Comparison of ENCODE assay signal across 12 cellular contexts in genomic region chr7:98217623-98218582, GRCh38. TPM values are rescaled to one million over a fixed set of nuclear protein-coding genes. Genes with fewer than 3 reads are reported as not detected.
DNase-seq lines count a peak whose midpoint lies in the region; ATAC-seq lines count a peak whose summit lies in the region.
"Had no signal": no experiment of that assay in that cellular context is flagged by ENCODE, and none has a peak within 500 bp of the region (broad histone marks: within the 10 kb centered on the region; RNA-seq: fewer than 3 reads in every experiment).

No MANE protein-coding gene starts in this region.

- CTCF ChIA-PET in naive thymus-derived CD4-positive, alpha-beta T cell (lab: Charles Lee): no interaction called here

- H3K9me3 ChIP-seq in naive thymus-derived CD4-positive, alpha-beta T cell (ENCODE audit: control insufficient read depth in 2 of 3, low read length in 3 of 3): no peaks in the 10 kb centered on the region
- H3K9me3 ChIP-seq: esophagus muscularis mucosa had no signal

- H3K4me3 Mint-ChIP-seq in naive thymus-derived CD4-positive, alpha-beta T cell: peak overlapping the region in 8 of 10 donors; percentile 5 to 69 (median 42)

- peak; percentile 59 for DNase-seq in CMK (ENCODE audit: low read depth)
- DNase-seq in NCI-H146 treated with DMSO at 0.1 percent for 48 hours (lab: John Stamatoyannopoulos, UW; ENCODE audit: unreplicated experiment): peak; percentile 42
- peak; percentile 31 for DNase-seq in astrocyte of the hippocampus (ENCODE audit: low read depth, low spot score)
- no peak for DNase-seq in naive thymus-derived CD4-positive, alpha-beta T cell
- DNase-seq: GOT3, MM.1S had no signal

- H3K27me3 ChIP-seq in naive thymus-derived CD4-positive, alpha-beta T cell (ENCODE audit: control insufficient read depth in 2 of 2, insufficient read depth in 2 of 2, low read length in 2 of 2): no peaks in the 10 kb centered on the region
- H3K27me3 ChIP-seq: esophagus muscularis mucosa had no signal

- no peaks in the 10 kb centered on the region for H3K4me1 ChIP-seq in naive thymus-derived CD4-positive, alpha-beta T cell (ENCODE audit: control insufficient read depth in 2 of 2, insufficient read depth in 2 of 2, low read length in 2 of 2)

- intact Hi-C loops in naive thymus-derived CD4-positive, alpha-beta T cell (cut with micrococcal nuclease): no loop called here

- H3K27ac ChIP-seq in naive thymus-derived CD4-positive, alpha-beta T cell (ENCODE audit: low read depth, low read length): peak overlapping the region; percentile 34
- H3K27ac ChIP-seq: esophagus muscularis mucosa had no signal

- H3K9me3 Mint-ChIP-seq in naive thymus-derived CD4-positive, alpha-beta T cell: no peaks in the 10 kb centered on the region

- no peak overlapping the region for H3K4me3 ChIP-seq in naive thymus-derived CD4-positive, alpha-beta T cell (ENCODE audit: low read length)
- H3K4me3 ChIP-seq: esophagus muscularis mucosa had no signal

- POLR2A ChIA-PET in naive thymus-derived CD4-positive, alpha-beta T cell (lab: Charles Lee): no interaction called here

- peaks cover 3 to 32% (median 8%) of the 10 kb centered on the region in 5 donors for H3K36me3 Mint-ChIP-seq in naive thymus-derived CD4-positive, alpha-beta T cell

- H3K36me3 ChIP-seq in naive thymus-derived CD4-positive, alpha-beta T cell (ENCODE audit: control insufficient read depth in 2 of 3, insufficient read depth in 3 of 3, low read length in 3 of 3): peaks cover 0 to 41% (median 7%) of the 10 kb centered on the region in 3 experiments

- peaks cover 13 to 25% (median 19%) of the 10 kb centered on the region in 7 donors for H3K4me1 Mint-ChIP-seq in naive thymus-derived CD4-positive, alpha-beta T cell

- H3K27me3 Mint-ChIP-seq in naive thymus-derived CD4-positive, alpha-beta T cell: no peaks in the 10 kb centered on the region

- ATAC-seq in naive thymus-derived CD4-positive, alpha-beta T cell: peak; percentile 9
- no peak for ATAC-seq in HG02623 (IDR thresholded peaks at IDR 0.05; ENCODE audit: unreplicated experiment)
- ATAC-seq in GM19455 (IDR thresholded peaks at IDR 0.05; ENCODE audit: unreplicated experiment): no peak
- no peak for ATAC-seq in HG03354 (IDR thresholded peaks at IDR 0.05; ENCODE audit: poor library complexity, severe bottlenecking, unreplicated experiment)
- ATAC-seq in HG02981 (IDR thresholded peaks at IDR 0.05; ENCODE audit: unreplicated experiment): no peak

- peak overlapping the region in 8 of 9 donors; percentile 48 to 87 (median 76) for H3K27ac Mint-ChIP-seq in naive thymus-derived CD4-positive, alpha-beta T cell

RNA-seq across cellular contexts. Expression of gene BHLHA15, which starts 6.7 kb away (rescaled TPM):
- under 1 TPM in 2 of 5 experiments, not detected in 3; 0.39 to 0.80 TPM for total RNA-seq in naive thymus-derived CD4-positive, alpha-beta T cell
- not detected for polyA plus RNA-seq in naive thymus-derived CD4-positive, alpha-beta T cell
- total RNA-seq: esophagus muscularis mucosa, subcutaneous adipose tissue had no signal

RNA-seq across cellular contexts. Expression of gene TECPR1, which starts 34.1 kb away (rescaled TPM):
- 100 to 1,000 TPM in 4 of 5 experiments, 10 to 100 TPM in 1; 82.4 to 203 (median 134) TPM for total RNA-seq in naive thymus-derived CD4-positive, alpha-beta T cell
- polyA plus RNA-seq in naive thymus-derived CD4-positive, alpha-beta T cell: 10 to 100 TPM; 21.0 to 32.3 TPM

Comparison
In these comparisons a context has a peak if more than half of its experiments do, and no peak if none do; other contexts are left out.
1. DNase-seq: peak in CMK (single experiment), NCI-H146 treated with DMSO at 0.1 percent for 48 hours (single experiment) and astrocyte of the hippocampus (single experiment); none in naive thymus-derived CD4-positive, alpha-beta T cell (0 of 9).